Comparison of ENCODE assay signal across 8 cellular contexts in the genomic region with DNA sequence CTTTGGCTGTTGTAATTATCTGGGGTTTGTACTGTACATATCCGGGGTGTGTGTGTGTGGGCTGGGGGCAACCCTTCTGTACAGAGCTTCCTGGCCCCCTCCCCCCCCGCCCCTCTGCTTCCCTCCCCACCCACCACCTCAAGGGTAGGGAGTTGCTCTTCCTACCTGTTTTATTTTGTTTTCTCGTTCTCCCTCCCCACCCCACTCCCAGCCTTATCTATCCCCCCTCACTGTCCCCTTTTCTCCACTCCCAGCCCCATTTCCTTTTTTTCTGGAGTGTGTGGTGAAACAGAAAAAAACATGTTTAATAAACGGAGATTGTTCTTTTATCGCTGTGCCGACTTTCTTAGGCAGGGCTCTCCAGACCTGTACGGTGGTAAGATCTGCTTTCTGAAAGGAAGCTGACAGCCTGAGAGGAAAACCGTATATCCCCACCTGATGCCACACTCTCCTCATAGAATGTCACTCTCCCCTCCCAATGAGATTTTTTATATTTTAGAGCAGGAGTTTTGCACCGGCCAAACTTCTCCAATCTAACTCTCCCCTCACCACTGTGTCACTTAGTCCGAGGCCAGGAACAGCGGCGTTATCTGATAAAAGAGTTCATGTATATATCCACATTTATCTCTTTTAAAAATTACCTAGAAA. TPM values are rescaled to one million over a fixed set of nuclear protein-coding genes. Genes with fewer than 3 reads are reported as not detected.
DNase-seq lines count a peak whose midpoint lies in the region; ATAC-seq and TF ChIP-seq lines count a peak whose summit lies in the region.

No MANE protein-coding gene starts in this region.

- H3K4me1 ChIP-seq in foreskin keratinocyte: no peaks in the 10 kb centered on the region

- DNase-seq in DMS53 (lab: John Stamatoyannopoulos, UW) (peak; percentile 36), DMS53 treated with DMSO at 0.1 percent for 48 hours (lab: John Stamatoyannopoulos, UW; ENCODE audit: unreplicated experiment) (no peak), T-cell (peak in 1 of 34 experiments; percentile 12), foreskin keratinocyte (no peak)

- peak overlapping the region; percentile 61 to 94 (median 75) for H3K4me3 ChIP-seq in skin epidermis

- TF ChIP-seq CTCF in foreskin keratinocyte (conservative IDR thresholded peaks at IDR 0.05): no peak

- H3K27ac ChIP-seq in foreskin keratinocyte (peak overlapping the region; percentile 34), skin epidermis (peak overlapping the region in 20 of 21 experiments; percentile 35 to 90 (median 82))

- H3K4me3 Mint-ChIP-seq in T-cell: peak overlapping the region; percentile 88 to 96 (median 91)

- ATAC-seq in T-cell (replicated peaks in 1 of 4) (peak in 1 of 4 experiments; percentile 8), foreskin keratinocyte (no peak), GM21515 (IDR thresholded peaks at IDR 0.05; ENCODE audit: unreplicated experiment) (no peak), GM18520 (IDR thresholded peaks at IDR 0.05; ENCODE audit: unreplicated experiment) (no peak), GM18502 (IDR thresholded peaks at IDR 0.05; ENCODE audit: poor library complexity, unreplicated experiment) (no peak)

- H3K27me3 ChIP-seq in foreskin keratinocyte: no peaks in the 10 kb centered on the region

- CTCF ChIA-PET in T-cell (lab: Charles Lee): interaction anchor here in 1 of 2 donors (0.6 to 2.4 kb wide), 4 partner anchors 23 to 1639 kb away, joined by 3 to 18 read pairs (median 4); partner anchors contain the start of gene CUTA

- no peaks in the 10 kb centered on the region for H3K27me3 Mint-ChIP-seq in T-cell

- H3K27ac Mint-ChIP-seq in T-cell: peak overlapping the region; percentile 84 to 97

- H3K36me3 Mint-ChIP-seq in T-cell: peaks cover 28% of the 10 kb centered on the region

- peaks cover 35 to 47% (median 46%) of the 10 kb centered on the region in 3 donors for H3K4me1 Mint-ChIP-seq in T-cell

- POLR2A ChIA-PET in T-cell (lab: Charles Lee): interaction anchor here in 1 of 2 donors (0.6 to 1.4 kb wide), 2 partner anchors 117 to 1182 kb away, joined by 4 to 6 read pairs; no protein-coding TSS in a partner anchor

- no peaks in the 10 kb centered on the region for H3K9me3 Mint-ChIP-seq in T-cell

RNA-seq across cellular contexts. Expression of gene ZBTB9, which starts 0.9 kb away (rescaled TPM):
- total RNA-seq in T-cell: 10 to 100 TPM in 3 of 5 donors, 1 to 10 TPM in 2; 3.9 to 12.6 (median 11.1) TPM
- 11.0 and 11.4 TPM in 2 replicates for total RNA-seq in foreskin keratinocyte
- polyA plus RNA-seq in foreskin keratinocyte: 8.8 and 9.6 TPM in 2 replicates

RNA-seq across cellular contexts. Expression of gene SYNGAP1, which starts 33.6 kb away (rescaled TPM):
- 100 to 1,000 TPM in 1 of 5 donors, 10 to 100 TPM in 4; 51.2 to 111 (median 64.5) TPM for total RNA-seq in T-cell
- 3.3 and 7.6 TPM in 2 replicates for total RNA-seq in foreskin keratinocyte
- 2.0 and 2.3 TPM in 2 replicates for polyA plus RNA-seq in foreskin keratinocyte

RNA-seq across cellular contexts. Expression of gene CUTA, which starts 35.6 kb away (rescaled TPM):
- total RNA-seq in T-cell: 100 to 1,000 TPM; 169 to 184 (median 176) TPM
- total RNA-seq in foreskin keratinocyte: 248 and 266 TPM in 2 replicates
- 382 and 433 TPM in 2 replicates for polyA plus RNA-seq in foreskin keratinocyte

RNA-seq across cellular contexts. Expression of gene PHF1, which starts 42.7 kb away (rescaled TPM):
- total RNA-seq in T-cell (100 to 1,000 TPM; 169 to 372 (median 175) TPM), foreskin keratinocyte (19.4 and 21.3 TPM in 2 replicates)
- 29.9 and 32.0 TPM in 2 replicates for polyA plus RNA-seq in foreskin keratinocyte
